In genomic region chr20:57698191-57698866, GRCh38 we compare ENCODE assay signal across 8 cellular contexts. TPM values are rescaled to one million over a fixed set of nuclear protein-coding genes. Genes with fewer than 3 reads are reported as not detected.
DNase-seq lines count a peak whose midpoint lies in the region; ATAC-seq and TF ChIP-seq lines count a peak whose summit lies in the region.

No MANE protein-coding gene starts in this region.

- CTCF ChIA-PET in WTC11 (lab: Charles Lee), result interaction anchor here (1.6 kb wide), 1 partner anchor 76 kb away, joined by 4 read pairs; no protein-coding TSS in a partner anchor

- no peaks in the 10 kb centered on the region for H3K27me3 Mint-ChIP-seq in WTC11 (ENCODE audit: low read depth)

- peaks cover 83% of the 10 kb centered on the region for H3K4me1 Mint-ChIP-seq in WTC11

- no peak overlapping the region for H3K27ac Mint-ChIP-seq in WTC11

- intact Hi-C loops in esophagus muscularis mucosa (cut with DNase I), result no loop called here

- H3K9me3 ChIP-seq in esophagus muscularis mucosa, result no peaks in the 10 kb centered on the region

- ATAC-seq in HG03378 (IDR thresholded peaks at IDR 0.05; ENCODE audit: unreplicated experiment) (no peak), WTC11 (no peak)

- no peak for TF ChIP-seq POLR2A in esophagus muscularis mucosa (IDR thresholded peaks at IDR 0.05; ENCODE audit: low read depth)

- H3K4me3 Mint-ChIP-seq in WTC11, result no peak overlapping the region

- no peaks in the 10 kb centered on the region for H3K36me3 ChIP-seq in esophagus muscularis mucosa

- peaks cover 10 to 54% (median 37%) of the 10 kb centered on the region in 4 donors for H3K4me1 ChIP-seq in esophagus muscularis mucosa

- POLR2A ChIA-PET in WTC11 (lab: Charles Lee), result no interaction called here

- WGBS in esophagus muscularis mucosa, result 70% methylated on average over 15 of the region's 15 CpGs

- peak overlapping the region; percentile 30 for H3K27ac ChIP-seq in caudate nucleus (ENCODE audit: low read depth, low read length)
- peak overlapping the region in 1 of 4 donors; percentile 2 for H3K27ac ChIP-seq in esophagus muscularis mucosa (replicated peaks in 1 of 4)

- H3K27me3 ChIP-seq in esophagus muscularis mucosa, result no peaks in the 10 kb centered on the region

- peak; percentile 96 for DNase-seq in H4 (ENCODE audit: low spot score)
- peak in 15 of 61 donors; percentile 16 to 74 (median 35) for DNase-seq in caudate nucleus (lab: John Stamatoyannopoulos, UW)
- peak; percentile 94 for DNase-seq in skeletal muscle cell (ENCODE audit: low read depth)
- no peak for DNase-seq in DMS53 (lab: John Stamatoyannopoulos, UW)
- DNase-seq in esophagus muscularis mucosa (ENCODE audit: extremely low spot score), result no peak
- DNase-seq in WTC11 (ENCODE audit: low spot score), result no peak

- peak overlapping the region; percentile 46 for H3K4me3 ChIP-seq in WI38 (ENCODE audit: low read depth, low read length)
- no peak overlapping the region for H3K4me3 ChIP-seq in skeletal muscle cell (ENCODE audit: low read depth, low read length)
- no peak overlapping the region for H3K4me3 ChIP-seq in esophagus muscularis mucosa

- TF ChIP-seq CTCF in WI38 (IDR thresholded peaks at IDR 0.05; ENCODE audit: low read depth, low read length), result no peak
- TF ChIP-seq CTCF in esophagus muscularis mucosa (IDR thresholded peaks at IDR 0.05), result no peak
- TF ChIP-seq CTCF in WTC11 (IDR thresholded peaks at IDR 0.05), result no peak

- H3K36me3 Mint-ChIP-seq in WTC11, result no peaks in the 10 kb centered on the region

- TF ChIP-seq EP300 in esophagus muscularis mucosa (IDR thresholded peaks at IDR 0.05), result no peak

- no peaks in the 10 kb centered on the region for H3K9me3 Mint-ChIP-seq in WTC11

TF ChIP-seq in WTC11, 78 proteins besides CTCF, POLR2A, EP300 and RAD21:
- TF ChIP-seq SOX15 (CRISPR knock-in tag; IDR thresholded peaks at IDR 0.05) (no peak), AFF4 (CRISPR knock-in tag; IDR thresholded peaks at IDR 0.05; ENCODE audit: borderline replicate concordance) (no peak), USF2 (CRISPR knock-in tag; IDR thresholded peaks at IDR 0.05) (no peak), IRF1 (CRISPR knock-in tag; IDR thresholded peaks at IDR 0.05) (no peak), ZNF281 (CRISPR knock-in tag; IDR thresholded peaks at IDR 0.05) (no peak), ATF3 (CRISPR knock-in tag; conservative IDR thresholded peaks at IDR 0.05) (no peak), FOXP4 (CRISPR knock-in tag; IDR thresholded peaks at IDR 0.05) (no peak), NFE2L1 (CRISPR knock-in tag; IDR thresholded peaks at IDR 0.05) (no peak)

RNA-seq across cellular contexts. Expression of gene PMEPA1, which starts 11.5 kb away (rescaled TPM):
- 10.0 and 14.4 TPM in 2 replicates for total RNA-seq in H4 (2014; rRNA removed; shearing (Covaris generic))
- 10 to 100 TPM; 10.4 to 37.8 (median 17.4) TPM for total RNA-seq in esophagus muscularis mucosa
- total RNA-seq in WTC11 (2021), result 29.8 to 40.6 TPM (median 31.0 TPM) in 3 replicates

Comparison
In these comparisons a context has a peak if more than half of its experiments do, and no peak if none do; other contexts are left out.
1. DNase-seq: peak in H4 (single experiment) and skeletal muscle cell (single experiment); none in DMS53 (single experiment), esophagus muscularis mucosa (single experiment) and WTC11 (single experiment).